In the genomic region with DNA sequence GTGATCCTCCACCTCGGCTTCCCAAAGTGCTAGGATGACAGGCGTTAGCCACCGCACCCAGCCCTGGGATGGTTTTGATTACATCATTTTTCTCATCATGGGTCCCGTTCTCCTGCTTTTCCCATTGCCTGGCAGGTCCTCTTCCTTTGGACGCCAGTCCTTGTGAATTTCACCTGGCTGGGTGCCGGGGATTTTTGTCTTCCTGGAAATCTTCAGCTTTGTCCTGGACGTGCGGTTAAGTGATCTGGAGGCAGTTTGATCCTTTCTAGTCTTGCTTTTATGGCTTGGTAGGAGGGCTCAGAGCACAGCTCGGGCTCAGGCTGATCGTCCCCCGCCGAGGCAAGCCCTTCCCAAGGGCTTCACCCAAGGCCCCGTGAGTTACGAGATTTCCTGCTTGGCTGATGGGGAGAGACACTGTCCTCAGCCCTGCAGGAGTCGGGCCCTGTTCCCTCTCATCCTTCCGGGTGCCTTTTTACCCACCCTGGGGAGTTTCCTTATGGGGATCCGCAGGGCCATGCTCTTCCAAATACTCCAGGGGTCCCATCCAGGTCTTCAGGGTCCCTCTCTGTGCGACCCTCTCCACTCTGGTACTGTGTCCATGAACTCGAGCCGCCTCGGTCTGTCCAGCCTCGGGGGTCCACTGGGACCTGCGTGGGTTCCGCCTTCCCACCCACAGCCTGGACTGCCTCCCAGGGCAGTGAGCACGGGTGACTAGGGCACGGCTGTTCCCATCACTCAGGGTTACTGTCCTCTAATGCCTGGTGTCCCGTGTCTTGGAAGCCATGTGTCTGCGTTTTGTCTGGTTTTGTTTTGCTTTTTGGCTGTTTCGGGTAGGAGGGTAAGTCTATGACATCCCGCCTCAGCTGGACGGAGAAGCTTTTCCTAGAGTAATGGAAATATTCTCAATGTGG, we compare ENCODE assay signal across 1 cellular context.
TF ChIP-seq lines count a peak whose summit lies in the region.

No MANE protein-coding gene starts in this region.

TF ChIP-seq in liver, 16 proteins besides CTCF, POLR2A, EP300 and RAD21 (continued from another document):
- TF ChIP-seq, protein P1, sequence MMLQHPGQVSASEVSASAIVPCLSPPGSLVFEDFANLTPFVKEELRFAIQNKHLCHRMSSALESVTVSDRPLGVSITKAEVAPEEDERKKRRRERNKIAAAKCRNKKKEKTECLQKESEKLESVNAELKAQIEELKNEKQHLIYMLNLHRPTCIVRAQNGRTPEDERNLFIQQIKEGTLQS (IDR thresholded peaks at IDR 0.05) = no peak
- TF ChIP-seq EGR1 (IDR thresholded peaks at IDR 0.05; ENCODE audit: low read depth in 2 of 2) = no peak
- TF ChIP-seq, protein P2, sequence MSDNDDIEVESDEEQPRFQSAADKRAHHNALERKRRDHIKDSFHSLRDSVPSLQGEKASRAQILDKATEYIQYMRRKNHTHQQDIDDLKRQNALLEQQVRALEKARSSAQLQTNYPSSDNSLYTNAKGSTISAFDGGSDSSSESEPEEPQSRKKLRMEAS (IDR thresholded peaks at IDR 0.05) = no peak
- no peak for TF ChIP-seq FOXA2 (IDR thresholded peaks at IDR 0.05)
